Comparison of ENCODE assay signal across 8 cellular contexts in the genomic region with DNA sequence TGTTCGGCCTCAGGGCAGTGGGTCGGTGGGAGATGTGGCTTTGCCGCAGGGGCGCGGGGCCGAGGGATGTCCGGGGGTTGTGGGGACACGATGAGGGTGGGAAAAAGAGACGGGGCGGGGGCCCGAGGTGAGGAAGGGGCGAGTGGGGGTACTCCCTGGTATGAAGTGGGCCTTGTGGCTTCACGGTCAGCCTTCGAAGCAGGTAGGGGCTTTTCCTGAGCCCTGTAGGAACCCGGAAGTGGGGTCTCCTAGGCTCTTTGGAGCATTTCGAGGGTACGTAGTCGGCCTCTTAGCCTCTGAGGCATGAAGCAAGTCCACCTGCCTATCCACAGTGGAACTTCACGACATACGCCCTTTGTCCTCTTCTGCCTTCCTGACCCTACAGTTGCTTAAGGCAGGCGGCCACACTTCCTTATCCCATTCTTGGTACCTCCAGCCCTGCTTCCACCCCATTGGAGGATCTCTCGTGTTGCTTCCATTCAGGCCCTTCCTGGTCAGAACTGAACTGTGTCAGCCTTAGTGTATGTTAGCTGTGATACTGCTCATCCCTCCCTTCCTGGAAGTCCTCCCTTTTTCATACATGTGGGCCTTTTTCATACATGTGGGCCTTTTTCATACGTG. TPM values are rescaled to one million over a fixed set of nuclear protein-coding genes. Genes with fewer than 3 reads are reported as not detected.
DNase-seq lines count a peak whose midpoint lies in the region; ATAC-seq and TF ChIP-seq lines count a peak whose summit lies in the region.

No MANE protein-coding gene starts in this region.

- peaks cover 7 to 60% (median 18%) of the 10 kb centered on the region in 3 donors for H3K36me3 Mint-ChIP-seq in naive thymus-derived CD8-positive, alpha-beta T cell

- H3K27me3 ChIP-seq in DOHH2 (ENCODE audit: control insufficient read depth, low read length) = no peaks in the 10 kb centered on the region

- TF ChIP-seq CTCF in DOHH2 (IDR thresholded peaks at IDR 0.05; ENCODE audit: low read depth, low read length, poor library complexity, severe bottlenecking) (no peak), epithelial cell of proximal tubule (conservative IDR thresholded peaks at IDR 0.05; ENCODE audit: low read depth, low read length) (no peak)

- H3K27ac ChIP-seq in DOHH2 (ENCODE audit: low read depth, low read length) = peak overlapping the region; percentile 79

- no peaks in the 10 kb centered on the region for H3K27me3 Mint-ChIP-seq in naive thymus-derived CD8-positive, alpha-beta T cell

- peak overlapping the region; percentile 82 for H3K4me2 ChIP-seq in DOHH2 (ENCODE audit: low read length)

- H3K9me2 ChIP-seq in DOHH2 (replicated peaks; ENCODE audit: control insufficient read depth, low read length) = no peaks in the 10 kb centered on the region

- DNase-seq in HK-2 (ENCODE audit: unreplicated experiment) (peak; percentile 42), UCSD-AML1 (lab: John Stamatoyannopoulos, UW; ENCODE audit: unreplicated experiment) (peak; percentile 72), epithelial cell of proximal tubule (ENCODE audit: low read depth) (no peak), NCI-H2171 treated with DMSO at 0.1 percent for 48 hours (lab: John Stamatoyannopoulos, UW) (no peak)
- DNase-seq in naive thymus-derived CD8-positive, alpha-beta T cell = peak in 2 of 10 donors; percentile 28 to 31

- no peaks in the 10 kb centered on the region for H3K9me3 ChIP-seq in DOHH2 (ENCODE audit: control insufficient read depth, insufficient read depth, low read length)

- peaks cover 25% of the 10 kb centered on the region for H4K20me1 ChIP-seq in DOHH2 (ENCODE audit: control insufficient read depth, insufficient read depth, low read depth, low read length)

- peak overlapping the region; percentile 98 for H3K4me3 ChIP-seq in DOHH2 (ENCODE audit: low read length)
- peak overlapping the region; percentile 91 for H3K4me3 ChIP-seq in epithelial cell of proximal tubule (ENCODE audit: low read depth, low read length)

- peak in 1 of 2 donors; percentile 4 for ATAC-seq in naive thymus-derived CD8-positive, alpha-beta T cell
- ATAC-seq in HG03521 (IDR thresholded peaks at IDR 0.05; ENCODE audit: unreplicated experiment) (no peak), HG03460 (IDR thresholded peaks at IDR 0.05; ENCODE audit: unreplicated experiment) (no peak)

- H3K4me3 Mint-ChIP-seq in naive thymus-derived CD8-positive, alpha-beta T cell = peak overlapping the region; percentile 91 to 100 (median 96)

- no peaks in the 10 kb centered on the region for H3K9me3 Mint-ChIP-seq in naive thymus-derived CD8-positive, alpha-beta T cell

- peaks cover 40% of the 10 kb centered on the region for H3K4me1 ChIP-seq in DOHH2 (ENCODE audit: control insufficient read depth, low read length)

- POLR2A ChIA-PET in naive thymus-derived CD8-positive, alpha-beta T cell (lab: Charles Lee) = interaction anchor here (0.6 to 3.5 kb wide), 30 partner anchors 8 to 1850 kb away, joined by 3 to 47 read pairs (median 4); a partner anchor contains a TSS

- peaks cover 76% of the 10 kb centered on the region for H3K79me2 ChIP-seq in DOHH2 (ENCODE audit: control insufficient read depth, low read length)

- H3K27ac Mint-ChIP-seq in naive thymus-derived CD8-positive, alpha-beta T cell = peak overlapping the region; percentile 95 to 100 (median 99)

- H3K36me3 ChIP-seq in DOHH2 (ENCODE audit: control insufficient read depth, low read length) = peaks cover 80% of the 10 kb centered on the region

- peaks cover 36 to 77% (median 76%) of the 10 kb centered on the region in 4 donors for H3K4me1 Mint-ChIP-seq in naive thymus-derived CD8-positive, alpha-beta T cell

- H3F3A ChIP-seq in DOHH2 (ENCODE audit: control insufficient read depth, insufficient read depth) = peaks cover 25% of the 10 kb centered on the region

RNA-seq across cellular contexts. Expression of a gene that starts 0.4 kb away (rescaled TPM):
- 153 and 296 TPM in 2 replicates for total RNA-seq in epithelial cell of proximal tubule
- total RNA-seq in naive thymus-derived CD8-positive, alpha-beta T cell = 100 to 1,000 TPM; 134 to 146 TPM
- polyA plus RNA-seq in naive thymus-derived CD8-positive, alpha-beta T cell = 100 to 1,000 TPM; 201 to 229 (median 225) TPM

RNA-seq across cellular contexts. Expression of a gene that starts 1.0 kb away (rescaled TPM):
- 54.7 and 73.9 TPM in 2 replicates for total RNA-seq in epithelial cell of proximal tubule
- 10 to 100 TPM; 33.3 to 35.9 TPM for total RNA-seq in naive thymus-derived CD8-positive, alpha-beta T cell
- polyA plus RNA-seq in naive thymus-derived CD8-positive, alpha-beta T cell = 10 to 100 TPM; 38.2 to 51.2 (median 44.1) TPM

RNA-seq across cellular contexts. Expression of a gene that starts 16.8 kb away (rescaled TPM):
- total RNA-seq in epithelial cell of proximal tubule = 5.3 and 9.7 TPM in 2 replicates
- 10 to 100 TPM; 64.5 to 65.6 TPM for total RNA-seq in naive thymus-derived CD8-positive, alpha-beta T cell
- 1 to 10 TPM; 1.3 to 2.5 (median 2.2) TPM for polyA plus RNA-seq in naive thymus-derived CD8-positive, alpha-beta T cell

RNA-seq across cellular contexts. Expression of a gene that starts 23.5 kb away (rescaled TPM):
- 40.1 and 41.0 TPM in 2 replicates for total RNA-seq in epithelial cell of proximal tubule
- total RNA-seq in naive thymus-derived CD8-positive, alpha-beta T cell = under 1 TPM; 0.31 to 0.96 TPM
- 1 to 10 TPM in 2 of 3 donors, under 1 TPM in 1; 0.17 to 1.1 (median 1.1) TPM for polyA plus RNA-seq in naive thymus-derived CD8-positive, alpha-beta T cell

RNA-seq across cellular contexts. Expression of a gene that starts 43.5 kb away (rescaled TPM):
- total RNA-seq in epithelial cell of proximal tubule = 22.0 and 27.4 TPM in 2 replicates
- total RNA-seq in naive thymus-derived CD8-positive, alpha-beta T cell = 10 to 100 TPM; 25.7 to 27.0 TPM
- 10 to 100 TPM; 15.3 to 20.7 (median 18.0) TPM for polyA plus RNA-seq in naive thymus-derived CD8-positive, alpha-beta T cell

Comparison
In these comparisons a context has a peak if more than half of its experiments do, and no peak if none do; other contexts are left out.
1. DNase-seq: peak in HK-2 (single experiment) and UCSD-AML1 (single experiment); none in epithelial cell of proximal tubule (single experiment) and NCI-H2171 treated with DMSO at 0.1 percent for 48 hours (single experiment).